22 cellular contexts compared by ENCODE assay signal in genomic region chr2:140627136-140627535, GRCh38.
"Had no signal": no experiment of that assay in that cellular context is flagged by ENCODE, and none has a peak within 500 bp of the region (broad histone marks: within the 10 kb centered on the region; RNA-seq: fewer than 3 reads in every experiment).

No MANE protein-coding gene starts in this region.

- H3K9me3 ChIP-seq: colonic mucosa, esophagus muscularis mucosa, lower lobe of right lung, ovary, psoas muscle, sigmoid colon, testis, tibial artery, upper lobe of left lung had no signal

- ATAC-seq: left ventricle myocardium superior; lower lobe of right lung; naive thymus-derived CD8-positive, alpha-beta T cell; psoas muscle; right cardiac atrium; stimulated activated effector memory CD8-positive, alpha-beta T cell treated with anti-CD3 and anti-CD28 coated beads, Interleukin-12 subunit alpha, Interleukin-12 subunit beta, amount 100 ng/mL, for 72 hours; stimulated activated naive CD8-positive, alpha-beta T cell treated with anti-CD3 and anti-CD28 coated beads, Interleukin-15, Interleukin-2, amounts not matched to agents 100 U/mL and 50 U/mL, for 24 hours had no signal

- H3K27ac ChIP-seq: colonic mucosa, esophagus muscularis mucosa, lower lobe of right lung, ovary, psoas muscle, sigmoid colon, testis, tibial artery, upper lobe of left lung had no signal

- H3K27me3 ChIP-seq: colonic mucosa, esophagus muscularis mucosa, ovary, sigmoid colon, testis, tibial artery, upper lobe of left lung had no signal

- DNase-seq: colonic mucosa; effector CD8-positive, alpha-beta T cell; endodermal cell; left ventricle myocardium superior; lower lobe of right lung; naive thymus-derived CD8-positive, alpha-beta T cell; nephron progenitor cell; nucleus accumbens; ovary; posterior cingulate gyrus; psoas muscle; right cardiac atrium; sigmoid colon; stimulated activated CD4-positive, alpha-beta T cell treated with anti-CD3 and anti-CD28 coated beads, Interleukin-2, amount 100 ng/mL, for 24 hours; stimulated activated CD4-positive, alpha-beta T cell treated with anti-CD3 and anti-CD28 coated beads, Interleukin-4, amount 100 ng/mL, for 24 hours; stimulated activated naive CD8-positive, alpha-beta T cell treated with anti-CD3 and anti-CD28 coated beads, Interleukin-15, Interleukin-2, amounts not matched to agents 100 U/mL and 50 U/mL, for 24 hours; substantia nigra; testis; tibial artery; upper lobe of left lung had no signal

- H3K4me3 ChIP-seq: colonic mucosa, esophagus muscularis mucosa, lower lobe of right lung, ovary, psoas muscle, sigmoid colon, testis, tibial artery, upper lobe of left lung had no signal

- H3K4me1 ChIP-seq: colonic mucosa, esophagus muscularis mucosa, lower lobe of right lung, psoas muscle, sigmoid colon, testis, tibial artery, upper lobe of left lung had no signal

- H3K36me3 ChIP-seq: colonic mucosa, esophagus muscularis mucosa, lower lobe of right lung, ovary, sigmoid colon, tibial artery, upper lobe of left lung had no signal
